23 cellular contexts compared by ENCODE assay signal in the genomic region with DNA sequence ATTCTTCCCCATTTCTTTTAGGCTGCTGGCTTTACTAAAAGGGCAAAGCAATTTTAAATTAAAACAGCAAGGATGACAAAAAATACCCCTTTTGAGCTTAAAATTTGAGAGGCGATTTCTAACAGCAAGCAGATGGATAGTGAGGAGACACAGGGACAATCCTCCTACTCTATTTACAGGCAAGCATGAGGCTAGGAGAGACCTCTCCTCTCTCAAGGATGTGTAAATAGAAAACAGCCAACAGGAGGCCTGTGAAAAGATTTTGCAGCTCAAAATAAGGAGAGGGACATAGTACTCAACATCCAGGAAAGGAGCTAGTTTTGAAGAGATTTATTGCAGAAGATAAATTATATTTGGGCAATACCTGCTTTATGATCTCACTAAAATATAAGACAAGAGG. TPM values are rescaled to one million over a fixed set of nuclear protein-coding genes. Genes with fewer than 3 reads are reported as not detected.
"Had no signal": no experiment of that assay in that cellular context is flagged by ENCODE, and none has a peak within 500 bp of the region (broad histone marks: within the 10 kb centered on the region; RNA-seq: fewer than 3 reads in every experiment).

No MANE protein-coding gene starts in this region.

- H3K27ac ChIP-seq: HL-60, RWPE1 had no signal

- DNase-seq: KBM-7; MV-4-11; NCI-H1048; NCI-H1105; NCI-H1436 treated with DMSO at 0.1 percent for 48 hours; NCI-H1694; NCI-H187 treated with DMSO at 0.1 percent for 48 hours; NCI-H2029 treated with DMSO at 0.1 percent for 48 hours; NCI-H2171; NCI-H345; NCI-H446 treated with DMSO at 0.1 percent for 48 hours; NCI-H510A treated with DMSO at 0.1 percent for 48 hours; NCI-H526; NCI-H748 treated with DMSO at 0.1 percent for 48 hours; NK-92 treated with Interleukin-12 subunit alpha and Interleukin-12 subunit beta, amount 100 ng/mL, for 24 hours; PC-3; SHP77; T-helper 1 cell had no signal

RNA-seq across cellular contexts. Expression of gene LINC00305, which starts 53.8 kb away (rescaled TPM):
- total RNA-seq: LHCN-M2, MCF 10A, OCI-LY7, PC-3 had no signal
